In the genomic region with DNA sequence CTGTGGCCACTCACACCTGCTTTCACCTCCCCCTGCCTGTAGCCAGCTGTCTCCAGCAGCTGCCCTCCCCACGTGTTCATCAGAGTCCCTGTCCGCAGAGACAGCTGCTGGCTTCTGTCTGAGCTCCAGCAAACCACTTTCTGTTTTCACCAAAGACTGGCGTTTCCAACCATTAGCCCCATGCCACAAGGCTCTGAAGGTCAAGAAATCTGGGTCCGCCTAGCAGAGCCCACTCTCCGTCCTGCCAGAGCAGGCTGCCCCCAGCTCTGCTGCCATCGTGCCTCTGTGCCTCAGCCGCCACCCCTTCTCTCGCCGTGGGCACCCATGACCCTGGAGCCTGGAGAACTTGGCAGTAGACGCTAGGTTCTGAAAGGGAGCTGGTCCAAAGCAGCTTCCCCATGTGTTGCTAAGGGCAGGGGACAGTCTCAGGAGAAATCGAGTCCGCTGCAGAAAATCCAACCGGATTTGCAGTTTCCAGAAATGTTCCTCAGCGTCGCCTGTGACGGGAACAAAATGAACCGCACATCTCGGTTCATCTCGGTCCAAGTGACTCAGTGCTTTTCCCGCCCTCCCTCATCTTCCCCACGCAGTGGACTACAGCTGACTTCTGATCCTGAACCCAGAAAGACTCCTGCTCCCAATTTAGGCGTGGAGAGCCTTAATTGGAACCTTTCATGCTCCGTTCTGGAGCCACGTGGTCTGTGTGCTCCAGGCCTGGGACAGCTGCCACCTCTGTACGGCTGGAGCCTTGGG, we compare ENCODE assay signal across 10 cellular contexts. TPM values are rescaled to one million over a fixed set of nuclear protein-coding genes. Genes with fewer than 3 reads are reported as not detected.
DNase-seq lines count a peak whose midpoint lies in the region; ATAC-seq and TF ChIP-seq lines count a peak whose summit lies in the region.
"Had no signal": no experiment of that assay in that cellular context is flagged by ENCODE, and none has a peak within 500 bp of the region (broad histone marks: within the 10 kb centered on the region; RNA-seq: fewer than 3 reads in every experiment).

No MANE protein-coding gene starts in this region.

- in situ Hi-C loops in mammary epithelial cell (cut with MboI; ENCODE audit: low sequenced_read_pairs in 2 of 2): no loop called here

- H3K36me3 Mint-ChIP-seq in MCF 10A (ENCODE audit: insufficient read depth, unreplicated experiment): peaks cover 19% of the 10 kb centered on the region
- peaks cover 15% of the 10 kb centered on the region for H3K36me3 Mint-ChIP-seq in effector memory CD8-positive, alpha-beta T cell (ENCODE audit: insufficient read depth)

- H2AFZ ChIP-seq in mammary epithelial cell (ENCODE audit: low read depth, low read length): no peak overlapping the region

- H3K4me1 ChIP-seq in mammary epithelial cell (ENCODE audit: insufficient read depth, low read length): no peaks in the 10 kb centered on the region
- H3K4me1 ChIP-seq in ectodermal cell (ENCODE audit: control insufficient read depth, insufficient read depth, low read length): peaks cover 40% of the 10 kb centered on the region
- peaks cover 4% of the 10 kb centered on the region for H3K4me1 ChIP-seq in mucosa of descending colon (ENCODE audit: low read depth)
- H3K4me1 ChIP-seq in vagina: peaks cover 70% of the 10 kb centered on the region

- no peak for TF ChIP-seq POLR2A in vagina (IDR thresholded peaks at IDR 0.05)

- no peaks in the 10 kb centered on the region for H4K20me1 ChIP-seq in mammary epithelial cell (ENCODE audit: insufficient read depth, low read length)

- H3K9me3 ChIP-seq in mammary epithelial cell (replicated peaks; ENCODE audit: insufficient read depth, low read length): no peaks in the 10 kb centered on the region
- no peaks in the 10 kb centered on the region for H3K9me3 ChIP-seq in ectodermal cell (ENCODE audit: control insufficient read depth, low read length)
- no peaks in the 10 kb centered on the region for H3K9me3 ChIP-seq in mucosa of descending colon
- no peaks in the 10 kb centered on the region for H3K9me3 ChIP-seq in vagina

- H3K36me3 ChIP-seq in mammary epithelial cell (ENCODE audit: insufficient read depth, low read length) (no peaks in the 10 kb centered on the region), ectodermal cell (ENCODE audit: control insufficient read depth, insufficient read depth, low read length) (no peaks in the 10 kb centered on the region), mucosa of descending colon (ENCODE audit: low read depth) (no peaks in the 10 kb centered on the region), vagina (no peaks in the 10 kb centered on the region)

- TF ChIP-seq CTCF in MCF 10A (IDR thresholded peaks at IDR 0.05; ENCODE audit: unreplicated experiment) (no peak), mammary epithelial cell (conservative IDR thresholded peaks at IDR 0.05 in 1 of 2, IDR thresholded peaks at IDR 0.05 in 1 of 2; ENCODE audit: extremely low read depth in 1 of 2, insufficient read depth in 1 of 2, low read depth in 1 of 2, low read length in 2 of 2) (no peak), mucosa of descending colon (IDR thresholded peaks at IDR 0.05) (no peak), vagina (IDR thresholded peaks at IDR 0.05) (no peak)

- no peak overlapping the region for H3K4me2 ChIP-seq in mammary epithelial cell (ENCODE audit: insufficient read depth, low read depth, low read length)

- DNase-seq in MCF 10A (ENCODE audit: unreplicated experiment) (no peak), mammary epithelial cell (no peak), mucosa of descending colon (no peak), vagina (ENCODE audit: extremely low spot score in 2 of 2) (peak in 1 of 2 donors; percentile 91), HK-2 (ENCODE audit: unreplicated experiment) (no peak)
- no peak for DNase-seq in effector memory CD8-positive, alpha-beta T cell

- H3K27me3 ChIP-seq in mammary epithelial cell (ENCODE audit: insufficient read depth, low read length) (no peaks in the 10 kb centered on the region), ectodermal cell (ENCODE audit: control insufficient read depth, insufficient read depth, low read length, poor library complexity, severe bottlenecking) (no peaks in the 10 kb centered on the region), vagina (no peaks in the 10 kb centered on the region)

- CTCF ChIA-PET in MCF 10A (lab: Yijun Ruan, JAX) (interaction anchor here (0.7 to 1.0 kb wide), 2 partner anchors 54 to 123 kb away, joined by 3 read pairs; no protein-coding TSS in a partner anchor), mammary epithelial cell (lab: Charles Lee; ENCODE audit: low non-redundant PET) (no interaction called here)

- dilution Hi-C loops in mammary epithelial cell (cut with HindIII; ENCODE audit: low sequenced_read_pairs): no loop called here

- WGBS in mammary epithelial cell (ENCODE audit: low coverage, missing lambda C conversion rate): 98% methylated on average over 12 of the region's 25 CpGs
- WGBS in ectodermal cell, 2 experiments: 91 to 93% methylated on average over 25 of the region's 25 CpGs

- H3K4me1 Mint-ChIP-seq in MCF 10A (ENCODE audit: insufficient read depth, unreplicated experiment): no peaks in the 10 kb centered on the region
- peaks cover 0 to 4% of the 10 kb centered on the region in 2 donors for H3K4me1 Mint-ChIP-seq in effector memory CD8-positive, alpha-beta T cell (ENCODE audit: low read depth in 2 of 2)

- BruUV-seq in MCF 10A (replicated peaks; lab: Mats Ljungman, UMichigan) (no TSS peak), mammary epithelial cell (replicated peaks; lab: Mats Ljungman, UMichigan) (no TSS peak)

- peak overlapping the region; percentile 59 for H3K27ac Mint-ChIP-seq in MCF 10A (ENCODE audit: low read depth, unreplicated experiment)
- no peak overlapping the region for H3K27ac Mint-ChIP-seq in effector memory CD8-positive, alpha-beta T cell

- POLR2A ChIA-PET in MCF 10A (lab: Yijun Ruan, JAX): no interaction called here

- intact Hi-C loops in MCF 10A (cut with micrococcal nuclease) (no loop called here), mammary epithelial cell (cut with micrococcal nuclease) (no loop called here), mucosa of descending colon (cut with DNase I, micrococcal nuclease) (no loop called here), vagina (cut with DNase I) (no loop called here)

- peak; percentile 43 for ATAC-seq in mucosa of descending colon
- no peak for ATAC-seq in effector memory CD8-positive, alpha-beta T cell (replicated peaks)
- ATAC-seq in HG03342 (IDR thresholded peaks at IDR 0.05; ENCODE audit: unreplicated experiment): no peak

- no peaks in the 10 kb centered on the region for H3K9me3 Mint-ChIP-seq in MCF 10A (ENCODE audit: unreplicated experiment)
- H3K9me3 Mint-ChIP-seq in effector memory CD8-positive, alpha-beta T cell: no peaks in the 10 kb centered on the region
- H3K9me3 Mint-ChIP-seq: dendritic cell treated with granulocyte-macrophage colony-stimulating factor and Interleukin-4, amounts not matched to agents 40 ng/mL and 50 ng/mL, for 4 days had no signal

- H3K79me2 ChIP-seq in mammary epithelial cell (ENCODE audit: insufficient read depth, low read length): peaks cover 3% of the 10 kb centered on the region

- H3K9ac ChIP-seq in mammary epithelial cell (ENCODE audit: insufficient read depth, low read length): no peak overlapping the region

- H3K4me3 Mint-ChIP-seq in MCF 10A (ENCODE audit: unreplicated experiment): no peak overlapping the region
- H3K4me3 Mint-ChIP-seq in effector memory CD8-positive, alpha-beta T cell: no peak overlapping the region
- H3K4me3 Mint-ChIP-seq: dendritic cell treated with granulocyte-macrophage colony-stimulating factor and Interleukin-4, amounts not matched to agents 40 ng/mL and 50 ng/mL, for 4 days had no signal

- H3K4me3 ChIP-seq in mammary epithelial cell (replicated peaks in 1 of 3; ENCODE audit: insufficient read depth in 1 of 3, low read depth in 2 of 3, low read length in 3 of 3) (no peak overlapping the region), ectodermal cell (ENCODE audit: insufficient read depth, low read depth, low read length) (no peak overlapping the region), mucosa of descending colon (no peak overlapping the region), vagina (peak overlapping the region; percentile 14 to 25)

- no peaks in the 10 kb centered on the region for H3K27me3 Mint-ChIP-seq in MCF 10A (ENCODE audit: insufficient read depth, unreplicated experiment)
- no peaks in the 10 kb centered on the region for H3K27me3 Mint-ChIP-seq in effector memory CD8-positive, alpha-beta T cell

- no peak overlapping the region for H3K27ac ChIP-seq in mammary epithelial cell (ENCODE audit: insufficient read depth, low read depth, low read length)
- peak overlapping the region; percentile 6 for H3K27ac ChIP-seq in ectodermal cell (ENCODE audit: insufficient read depth, low read depth, low read length, poor library complexity, severe bottlenecking)
- peak overlapping the region; percentile 88 for H3K27ac ChIP-seq in vagina
- H3K27ac ChIP-seq: C4-2B had no signal

RNA-seq across cellular contexts. Expression of gene TMEM120A, which starts 28.0 kb away (rescaled TPM):
- total RNA-seq in MCF 10A (2022) (19.3 and 19.4 TPM in 2 replicates), mammary epithelial cell (10 to 100 TPM; 15.8 to 30.3 TPM), mucosa of descending colon (100 to 1,000 TPM in 1 of 3 donors, 10 to 100 TPM in 2; 75.6 to 138 (median 88.4) TPM), vagina (45.9 TPM)
- 48.6 TPM for polyA plus RNA-seq in mammary epithelial cell
- polyA minus RNA-seq in mammary epithelial cell: 15.4 TPM
- 24.8 TPM for polyA plus RNA-seq in ectodermal cell (2013, experiment 1 of 4)
- 26.5 TPM for polyA plus RNA-seq in ectodermal cell (2013, experiment 2 of 4)
- polyA plus RNA-seq in ectodermal cell (2013, experiment 3 of 4): 27.3 TPM
- 22.9 TPM for polyA plus RNA-seq in ectodermal cell (2013, experiment 4 of 4)

RNA-seq across cellular contexts. Expression of gene POR, which starts 51.4 kb away (rescaled TPM):
- total RNA-seq in MCF 10A (2022) (45.1 and 58.0 TPM in 2 replicates), mammary epithelial cell (10 to 100 TPM; 61.2 to 67.9 TPM), mucosa of descending colon (100 to 1,000 TPM in 2 of 3 donors, 10 to 100 TPM in 1; 76.4 to 122 (median 118) TPM), vagina (94.3 TPM)
- 36.1 TPM for polyA plus RNA-seq in mammary epithelial cell
- polyA minus RNA-seq in mammary epithelial cell: 145 TPM
- polyA plus RNA-seq in ectodermal cell (2013, experiment 1 of 4): 75.1 TPM
- polyA plus RNA-seq in ectodermal cell (2013, experiment 2 of 4): 83.4 TPM
- polyA plus RNA-seq in ectodermal cell (2013, experiment 3 of 4): 58.0 TPM
- polyA plus RNA-seq in ectodermal cell (2013, experiment 4 of 4): 66.9 TPM

Comparison
In these comparisons a context has a peak if more than half of its experiments do, and no peak if none do; other contexts are left out.
1. H3K4me3 ChIP-seq: peak in vagina (2 of 2); none in mammary epithelial cell (0 of 3), ectodermal cell (single experiment) and mucosa of descending colon (single experiment).